In the genomic region with DNA sequence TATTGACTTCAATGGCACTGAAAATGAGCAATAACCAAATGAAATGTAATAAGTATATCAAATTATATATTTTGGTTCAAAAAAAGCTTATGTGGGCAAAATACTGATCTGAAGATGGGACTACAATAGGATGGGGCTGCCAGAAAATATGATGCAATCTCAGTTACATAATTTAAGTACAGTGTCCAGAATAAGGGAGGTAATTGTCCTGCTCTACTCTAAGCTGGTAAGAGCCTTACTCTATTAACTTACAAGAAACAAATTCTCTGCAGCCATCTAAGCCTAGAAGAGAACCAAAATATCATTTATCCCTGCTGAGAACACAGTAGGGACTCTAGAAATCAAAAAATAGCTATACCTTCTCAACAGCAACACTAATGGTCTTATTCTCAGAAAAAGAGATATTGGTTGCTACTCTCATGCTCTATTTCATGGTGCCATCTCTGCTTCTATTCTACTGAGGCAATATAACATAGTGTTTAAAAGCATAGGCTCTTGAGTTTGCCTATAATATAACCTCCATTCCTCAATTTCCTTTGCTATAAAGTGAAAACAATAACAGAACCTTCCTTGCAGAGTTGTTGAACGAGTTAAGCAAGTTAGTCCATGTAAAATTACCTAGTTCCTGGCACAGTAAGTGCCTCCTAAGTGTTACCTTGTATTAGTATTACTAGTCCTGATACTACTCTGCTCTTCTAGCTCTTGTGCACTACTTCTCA, we compare ENCODE assay signal across 1 cellular context.
TF ChIP-seq lines count a peak whose summit lies in the region.

No MANE protein-coding gene starts in this region.

TF ChIP-seq in GM23338, 12 proteins besides CTCF, POLR2A, EP300 and RAD21:
- no peak for TF ChIP-seq STAT1 (IDR thresholded peaks at IDR 0.05; ENCODE audit: unreplicated experiment)
- no peak for TF ChIP-seq JUNB (IDR thresholded peaks at IDR 0.05; ENCODE audit: unreplicated experiment)
- TF ChIP-seq, protein P1, sequence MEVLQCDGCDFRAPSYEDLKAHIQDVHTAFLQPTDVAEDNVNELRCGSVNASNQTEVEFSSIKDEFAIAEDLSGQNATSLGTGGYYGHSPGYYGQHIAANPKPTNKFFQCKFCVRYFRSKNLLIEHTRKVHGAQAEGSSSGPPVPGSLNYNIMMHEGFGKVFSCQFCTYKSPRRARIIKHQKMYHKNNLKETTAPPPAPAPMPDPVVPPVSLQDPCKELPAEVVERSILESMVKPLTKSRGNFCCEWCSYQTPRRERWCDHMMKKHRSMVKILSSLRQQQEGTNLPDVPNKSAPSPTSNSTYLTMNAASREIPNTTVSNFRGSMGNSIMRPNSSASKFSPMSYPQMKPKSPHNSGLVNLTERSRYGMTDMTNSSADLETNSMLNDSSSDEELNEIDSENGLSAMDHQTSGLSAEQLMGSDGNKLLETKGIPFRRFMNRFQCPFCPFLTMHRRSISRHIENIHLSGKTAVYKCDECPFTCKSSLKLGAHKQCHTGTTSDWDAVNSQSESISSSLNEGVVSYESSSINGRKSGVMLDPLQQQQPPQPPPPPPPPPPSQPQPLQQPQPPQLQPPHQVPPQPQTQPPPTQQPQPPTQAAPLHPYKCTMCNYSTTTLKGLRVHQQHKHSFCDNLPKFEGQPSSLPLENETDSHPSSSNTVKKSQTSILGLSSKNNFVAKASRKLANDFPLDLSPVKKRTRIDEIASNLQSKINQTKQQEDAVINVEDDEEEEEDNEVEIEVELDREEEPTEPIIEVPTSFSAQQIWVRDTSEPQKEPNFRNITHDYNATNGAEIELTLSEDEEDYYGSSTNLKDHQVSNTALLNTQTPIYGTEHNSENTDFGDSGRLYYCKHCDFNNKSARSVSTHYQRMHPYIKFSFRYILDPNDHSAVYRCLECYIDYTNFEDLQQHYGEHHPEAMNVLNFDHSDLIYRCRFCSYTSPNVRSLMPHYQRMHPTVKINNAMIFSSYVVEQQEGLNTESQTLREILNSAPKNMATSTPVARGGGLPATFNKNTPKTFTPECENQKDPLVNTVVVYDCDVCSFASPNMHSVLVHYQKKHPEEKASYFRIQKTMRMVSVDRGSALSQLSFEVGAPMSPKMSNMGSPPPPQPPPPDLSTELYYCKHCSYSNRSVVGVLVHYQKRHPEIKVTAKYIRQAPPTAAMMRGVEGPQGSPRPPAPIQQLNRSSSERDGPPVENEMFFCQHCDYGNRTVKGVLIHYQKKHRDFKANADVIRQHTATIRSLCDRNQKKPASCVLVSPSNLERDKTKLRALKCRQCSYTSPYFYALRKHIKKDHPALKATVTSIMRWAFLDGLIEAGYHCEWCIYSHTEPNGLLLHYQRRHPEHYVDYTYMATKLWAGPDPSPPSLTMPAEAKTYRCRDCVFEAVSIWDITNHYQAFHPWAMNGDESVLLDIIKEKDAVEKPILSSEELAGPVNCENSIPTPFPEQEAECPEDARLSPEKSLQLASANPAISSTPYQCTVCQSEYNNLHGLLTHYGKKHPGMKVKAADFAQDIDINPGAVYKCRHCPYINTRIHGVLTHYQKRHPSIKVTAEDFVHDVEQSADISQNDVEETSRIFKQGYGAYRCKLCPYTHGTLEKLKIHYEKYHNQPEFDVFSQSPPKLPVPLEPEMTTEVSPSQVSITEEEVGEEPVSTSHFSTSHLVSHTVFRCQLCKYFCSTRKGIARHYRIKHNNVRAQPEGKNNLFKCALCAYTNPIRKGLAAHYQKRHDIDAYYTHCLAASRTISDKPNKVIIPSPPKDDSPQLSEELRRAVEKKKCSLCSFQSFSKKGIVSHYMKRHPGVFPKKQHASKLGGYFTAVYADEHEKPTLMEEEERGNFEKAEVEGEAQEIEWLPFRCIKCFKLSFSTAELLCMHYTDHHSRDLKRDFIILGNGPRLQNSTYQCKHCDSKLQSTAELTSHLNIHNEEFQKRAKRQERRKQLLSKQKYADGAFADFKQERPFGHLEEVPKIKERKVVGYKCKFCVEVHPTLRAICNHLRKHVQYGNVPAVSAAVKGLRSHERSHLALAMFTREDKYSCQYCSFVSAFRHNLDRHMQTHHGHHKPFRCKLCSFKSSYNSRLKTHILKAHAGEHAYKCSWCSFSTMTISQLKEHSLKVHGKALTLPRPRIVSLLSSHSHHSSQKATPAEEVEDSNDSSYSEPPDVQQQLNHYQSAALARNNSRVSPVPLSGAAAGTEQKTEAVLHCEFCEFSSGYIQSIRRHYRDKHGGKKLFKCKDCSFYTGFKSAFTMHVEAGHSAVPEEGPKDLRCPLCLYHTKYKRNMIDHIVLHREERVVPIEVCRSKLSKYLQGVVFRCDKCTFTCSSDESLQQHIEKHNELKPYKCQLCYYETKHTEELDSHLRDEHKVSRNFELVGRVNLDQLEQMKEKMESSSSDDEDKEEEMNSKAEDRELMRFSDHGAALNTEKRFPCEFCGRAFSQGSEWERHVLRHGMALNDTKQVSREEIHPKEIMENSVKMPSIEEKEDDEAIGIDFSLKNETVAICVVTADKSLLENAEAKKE (CRISPR knock-in tag; IDR thresholded peaks at IDR 0.05), result no peak
- TF ChIP-seq NANOG (IDR thresholded peaks at IDR 0.05; ENCODE audit: borderline replicate concordance), result no peak
- no peak for TF ChIP-seq CREB1 (CRISPR knock-in tag; IDR thresholded peaks at IDR 0.05; ENCODE audit: low read depth)
- TF ChIP-seq EZH2 (IDR thresholded peaks at IDR 0.05; ENCODE audit: low read depth, unreplicated experiment), result no peak
- TF ChIP-seq ZNF114 (CRISPR knock-in tag; IDR thresholded peaks at IDR 0.05), result no peak
- TF ChIP-seq ZNF331 (CRISPR knock-in tag; IDR thresholded peaks at IDR 0.05; ENCODE audit: low read depth), result no peak
- TF ChIP-seq, protein P2, sequence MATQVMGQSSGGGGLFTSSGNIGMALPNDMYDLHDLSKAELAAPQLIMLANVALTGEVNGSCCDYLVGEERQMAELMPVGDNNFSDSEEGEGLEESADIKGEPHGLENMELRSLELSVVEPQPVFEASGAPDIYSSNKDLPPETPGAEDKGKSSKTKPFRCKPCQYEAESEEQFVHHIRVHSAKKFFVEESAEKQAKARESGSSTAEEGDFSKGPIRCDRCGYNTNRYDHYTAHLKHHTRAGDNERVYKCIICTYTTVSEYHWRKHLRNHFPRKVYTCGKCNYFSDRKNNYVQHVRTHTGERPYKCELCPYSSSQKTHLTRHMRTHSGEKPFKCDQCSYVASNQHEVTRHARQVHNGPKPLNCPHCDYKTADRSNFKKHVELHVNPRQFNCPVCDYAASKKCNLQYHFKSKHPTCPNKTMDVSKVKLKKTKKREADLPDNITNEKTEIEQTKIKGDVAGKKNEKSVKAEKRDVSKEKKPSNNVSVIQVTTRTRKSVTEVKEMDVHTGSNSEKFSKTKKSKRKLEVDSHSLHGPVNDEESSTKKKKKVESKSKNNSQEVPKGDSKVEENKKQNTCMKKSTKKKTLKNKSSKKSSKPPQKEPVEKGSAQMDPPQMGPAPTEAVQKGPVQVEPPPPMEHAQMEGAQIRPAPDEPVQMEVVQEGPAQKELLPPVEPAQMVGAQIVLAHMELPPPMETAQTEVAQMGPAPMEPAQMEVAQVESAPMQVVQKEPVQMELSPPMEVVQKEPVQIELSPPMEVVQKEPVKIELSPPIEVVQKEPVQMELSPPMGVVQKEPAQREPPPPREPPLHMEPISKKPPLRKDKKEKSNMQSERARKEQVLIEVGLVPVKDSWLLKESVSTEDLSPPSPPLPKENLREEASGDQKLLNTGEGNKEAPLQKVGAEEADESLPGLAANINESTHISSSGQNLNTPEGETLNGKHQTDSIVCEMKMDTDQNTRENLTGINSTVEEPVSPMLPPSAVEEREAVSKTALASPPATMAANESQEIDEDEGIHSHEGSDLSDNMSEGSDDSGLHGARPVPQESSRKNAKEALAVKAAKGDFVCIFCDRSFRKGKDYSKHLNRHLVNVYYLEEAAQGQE (IDR thresholded peaks at IDR 0.05; ENCODE audit: unreplicated experiment), result no peak
- TF ChIP-seq POLR2AphosphoS5 (IDR thresholded peaks at IDR 0.05; ENCODE audit: low read depth), result no peak
- no peak for TF ChIP-seq EZH2phosphoT487 (IDR thresholded peaks at IDR 0.05; ENCODE audit: unreplicated experiment)
- TF ChIP-seq, protein P3, sequence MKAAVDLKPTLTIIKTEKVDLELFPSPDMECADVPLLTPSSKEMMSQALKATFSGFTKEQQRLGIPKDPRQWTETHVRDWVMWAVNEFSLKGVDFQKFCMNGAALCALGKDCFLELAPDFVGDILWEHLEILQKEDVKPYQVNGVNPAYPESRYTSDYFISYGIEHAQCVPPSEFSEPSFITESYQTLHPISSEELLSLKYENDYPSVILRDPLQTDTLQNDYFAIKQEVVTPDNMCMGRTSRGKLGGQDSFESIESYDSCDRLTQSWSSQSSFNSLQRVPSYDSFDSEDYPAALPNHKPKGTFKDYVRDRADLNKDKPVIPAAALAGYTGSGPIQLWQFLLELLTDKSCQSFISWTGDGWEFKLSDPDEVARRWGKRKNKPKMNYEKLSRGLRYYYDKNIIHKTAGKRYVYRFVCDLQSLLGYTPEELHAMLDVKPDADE (IDR thresholded peaks at IDR 0.05), result no peak
